In genomic region chr16:53098526-53099317, GRCh38 we compare ENCODE assay signal across 8 cellular contexts. TPM values are rescaled to one million over a fixed set of nuclear protein-coding genes. Genes with fewer than 3 reads are reported as not detected.
A peak's percentile ranks its signal among the peaks of the same experiment; 100 is the strongest.
DNase-seq lines count a peak whose midpoint lies in the region; ATAC-seq and TF ChIP-seq lines count a peak whose summit lies in the region.

No MANE protein-coding gene starts in this region.

- BruUV-seq in PC-9 (replicated peaks; lab: Mats Ljungman, UMichigan) = TSS peak; percentile 77

- peaks cover 23% of the 10 kb centered on the region; the same call in 1 of the 2 replicates for H3K79me2 ChIP-seq in PC-9 (ENCODE audit: low read depth)
- H3K79me2 ChIP-seq in neural progenitor cell (ENCODE audit: low read depth) = peaks cover 7% of the 10 kb centered on the region

- no peaks in the 10 kb centered on the region for H3K9me2 ChIP-seq in PC-9 (ENCODE audit: insufficient read depth)

- DNase-seq in CD4-positive, alpha-beta memory T cell = peak; percentile 34 to 82 (median 43)
- DNase-seq in PC-9 (peak; percentile 51 to 59), foreskin keratinocyte (peak; percentile 65 to 78), neural progenitor cell (ENCODE audit: low spot score) (peak; percentile 54), type B pancreatic cell (ENCODE audit: extremely low spot score, unreplicated experiment) (no peak)
- peak; percentile 11 for DNase-seq in activated T-helper 2 cell treated with anti-CD3 and anti-CD28 coated beads, Interferon-gamma antibody, Interleukin-2, Interleukin-4, amounts not matched to agents 10 μg/mL and 5 μg/mL and 100 μg/mL, durations not matched to agents 14 hours and 24 hours and 36 hours (ENCODE audit: low spot score)

- no peaks in the 10 kb centered on the region for H3K27me3 ChIP-seq in CD4-positive, alpha-beta memory T cell (ENCODE audit: insufficient read depth, low read length)
- H3K27me3 ChIP-seq in PC-9 (ENCODE audit: insufficient read depth, low read depth) = no peaks in the 10 kb centered on the region
- H3K27me3 ChIP-seq in foreskin keratinocyte = no peaks in the 10 kb centered on the region
- H3K27me3 ChIP-seq in neural progenitor cell = no peaks in the 10 kb centered on the region

- CTCF ChIA-PET in CD4-positive, alpha-beta memory T cell (lab: Charles Lee; ENCODE audit: partially characterized antibody) = interaction anchor here (1.0 to 3.1 kb wide), 9 partner anchors 12 to 62 kb away, joined by 3 to 20 read pairs (median 4); partner anchors contain the start of gene CHD9
- CTCF ChIA-PET in PC-9 (lab: Charles Lee) = no interaction called here

- peaks cover 20 to 48% (median 35%) of the 10 kb centered on the region in 4 donors for H3K4me1 Mint-ChIP-seq in CD4-positive, alpha-beta memory T cell
- peaks cover 27% of the 10 kb centered on the region for H3K4me1 Mint-ChIP-seq in activated T-helper 2 cell treated with anti-CD3 and anti-CD28 coated beads, Interferon-gamma antibody, Interleukin-2, Interleukin-4, amounts not matched to agents 10 μg/mL and 5 μg/mL and 100 μg/mL, durations not matched to agents 14 hours and 24 hours and 36 hours (ENCODE audit: low read depth)
- peaks cover 37% of the 10 kb centered on the region for H3K4me1 Mint-ChIP-seq in neural progenitor cell
- peaks cover 23% of the 10 kb centered on the region for H3K4me1 Mint-ChIP-seq in type B pancreatic cell (ENCODE audit: unreplicated experiment)

- ATAC-seq in GM19372 (IDR thresholded peaks at IDR 0.05; ENCODE audit: low read depth, unreplicated experiment) (peak; percentile 54), HG03460 (IDR thresholded peaks at IDR 0.05; ENCODE audit: unreplicated experiment) (peak; percentile 52), foreskin keratinocyte (peak; percentile 72)

- intact Hi-C loops in CD4-positive, alpha-beta memory T cell (cut with micrococcal nuclease) = loop anchor here (1.0 kb wide), 2 partner anchors 32 to 43 kb away; no protein-coding TSS in a partner anchor
- intact Hi-C loops in PC-9 (cut with micrococcal nuclease; ENCODE audit: unreplicated experiment) = loop anchor here (1.0 kb wide), 2 partner anchors 32 to 43 kb away; no protein-coding TSS in a partner anchor
- intact Hi-C loops in activated T-helper 2 cell treated with anti-CD3 and anti-CD28 coated beads, Interferon-gamma antibody, Interleukin-2, Interleukin-4, amounts not matched to agents 10 μg/mL and 5 μg/mL and 100 μg/mL, durations not matched to agents 14 hours and 24 hours and 36 hours (cut with micrococcal nuclease) = loop anchor here (1.0 to 2.0 kb wide), 2 partner anchors 32 to 44 kb away; partner anchors contain the start of gene CHD9

- TF ChIP-seq CTCF in PC-9 (conservative IDR thresholded peaks at IDR 0.05) (no peak), foreskin keratinocyte (conservative IDR thresholded peaks at IDR 0.05) (no peak), neural progenitor cell (IDR thresholded peaks at IDR 0.05) (no peak), type B pancreatic cell (conservative IDR thresholded peaks at IDR 0.05) (no peak)

- H3K4me1 ChIP-seq in CD4-positive, alpha-beta memory T cell (ENCODE audit: insufficient read depth, low read length) = peaks cover 33% of the 10 kb centered on the region
- H3K4me1 ChIP-seq in PC-9 (replicated peaks; ENCODE audit: insufficient read depth) (peaks cover 68% of the 10 kb centered on the region), foreskin keratinocyte (peaks cover 21% of the 10 kb centered on the region), neural progenitor cell (peaks cover 20% of the 10 kb centered on the region)

- H3K36me3 Mint-ChIP-seq in CD4-positive, alpha-beta memory T cell = no peaks in the 10 kb centered on the region
- peaks cover 2% of the 10 kb centered on the region for H3K36me3 Mint-ChIP-seq in activated T-helper 2 cell treated with anti-CD3 and anti-CD28 coated beads, Interferon-gamma antibody, Interleukin-2, Interleukin-4, amounts not matched to agents 10 μg/mL and 5 μg/mL and 100 μg/mL, durations not matched to agents 14 hours and 24 hours and 36 hours (ENCODE audit: low read depth)
- H3K36me3 Mint-ChIP-seq in neural progenitor cell (peaks cover 3% of the 10 kb centered on the region), type B pancreatic cell (peaks cover 4% of the 10 kb centered on the region)

- no peak overlapping the region for H3K9ac ChIP-seq in neural progenitor cell

- peak overlapping the region; percentile 37 to 53 for H3K4me3 ChIP-seq in CD4-positive, alpha-beta memory T cell (ENCODE audit: low read length in 2 of 2)
- H3K4me3 ChIP-seq in PC-9 (no peak overlapping the region), neural progenitor cell (peak overlapping the region; percentile 51)

- no peak overlapping the region; the same call in 1 of the 2 replicates for H2AFZ ChIP-seq in PC-9
- no peak overlapping the region for H2AFZ ChIP-seq in neural progenitor cell (replicated peaks)

- H3F3A ChIP-seq in PC-9 (ENCODE audit: insufficient read depth, low read depth) (peaks cover 53% of the 10 kb centered on the region), neural progenitor cell (ENCODE audit: low read depth) (peaks cover 35% of the 10 kb centered on the region)

- H3K27me3 Mint-ChIP-seq in CD4-positive, alpha-beta memory T cell = no peaks in the 10 kb centered on the region
- no peaks in the 10 kb centered on the region for H3K27me3 Mint-ChIP-seq in activated T-helper 2 cell treated with anti-CD3 and anti-CD28 coated beads, Interferon-gamma antibody, Interleukin-2, Interleukin-4, amounts not matched to agents 10 μg/mL and 5 μg/mL and 100 μg/mL, durations not matched to agents 14 hours and 24 hours and 36 hours (ENCODE audit: low read depth)
- H3K27me3 Mint-ChIP-seq in neural progenitor cell (ENCODE audit: insufficient read depth, low read depth) (peaks cover 2% of the 10 kb centered on the region), type B pancreatic cell (no peaks in the 10 kb centered on the region)

- POLR2A ChIA-PET in CD4-positive, alpha-beta memory T cell (lab: Charles Lee; ENCODE audit: partially characterized antibody) = interaction anchor here (0.9 to 2.9 kb wide), 8 partner anchors 11 to 357 kb away, joined by 3 to 20 read pairs (median 4); partner anchors contain the start of genes CHD9 and RBL2
- POLR2A ChIA-PET in PC-9 (lab: Charles Lee; ENCODE audit: unreplicated experiment) = interaction anchor here (0.6 kb wide), 1 partner anchor 42 kb away, joined by 5 read pairs; no protein-coding TSS in a partner anchor

- H3K4me3 Mint-ChIP-seq in CD4-positive, alpha-beta memory T cell = peak overlapping the region; percentile 90 to 97 (median 94)
- peak overlapping the region; percentile 83 for H3K4me3 Mint-ChIP-seq in activated T-helper 2 cell treated with anti-CD3 and anti-CD28 coated beads, Interferon-gamma antibody, Interleukin-2, Interleukin-4, amounts not matched to agents 10 μg/mL and 5 μg/mL and 100 μg/mL, durations not matched to agents 14 hours and 24 hours and 36 hours (ENCODE audit: low read depth)
- peak overlapping the region; percentile 75 for H3K4me3 Mint-ChIP-seq in neural progenitor cell
- peak overlapping the region; percentile 85 for H3K4me3 Mint-ChIP-seq in type B pancreatic cell

- H3K4me2 ChIP-seq in PC-9 (peak overlapping the region; percentile 87), neural progenitor cell (peak overlapping the region; percentile 82)

- H3K27ac Mint-ChIP-seq in CD4-positive, alpha-beta memory T cell = peak overlapping the region; percentile 88 to 99 (median 94)
- peak overlapping the region; percentile 96 for H3K27ac Mint-ChIP-seq in activated T-helper 2 cell treated with anti-CD3 and anti-CD28 coated beads, Interferon-gamma antibody, Interleukin-2, Interleukin-4, amounts not matched to agents 10 μg/mL and 5 μg/mL and 100 μg/mL, durations not matched to agents 14 hours and 24 hours and 36 hours
- H3K27ac Mint-ChIP-seq in neural progenitor cell = peak overlapping the region; percentile 97
- H3K27ac Mint-ChIP-seq in type B pancreatic cell = peak overlapping the region; percentile 98

- H4K20me1 ChIP-seq in PC-9 (ENCODE audit: insufficient read depth) (no peaks in the 10 kb centered on the region), neural progenitor cell (ENCODE audit: low read depth) (peaks cover 21% of the 10 kb centered on the region)

- no peaks in the 10 kb centered on the region for H3K9me3 Mint-ChIP-seq in CD4-positive, alpha-beta memory T cell
- H3K9me3 Mint-ChIP-seq in activated T-helper 2 cell treated with anti-CD3 and anti-CD28 coated beads, Interferon-gamma antibody, Interleukin-2, Interleukin-4, amounts not matched to agents 10 μg/mL and 5 μg/mL and 100 μg/mL, durations not matched to agents 14 hours and 24 hours and 36 hours = no peaks in the 10 kb centered on the region
- H3K9me3 Mint-ChIP-seq in neural progenitor cell = no peaks in the 10 kb centered on the region
- no peaks in the 10 kb centered on the region for H3K9me3 Mint-ChIP-seq in type B pancreatic cell

- H3K36me3 ChIP-seq in CD4-positive, alpha-beta memory T cell (ENCODE audit: insufficient read depth, low read length) = no peaks in the 10 kb centered on the region
- H3K36me3 ChIP-seq in PC-9 (ENCODE audit: low read depth) (no peaks in the 10 kb centered on the region), neural progenitor cell (no peaks in the 10 kb centered on the region)

- no peaks in the 10 kb centered on the region for H3K9me3 ChIP-seq in CD4-positive, alpha-beta memory T cell (ENCODE audit: control insufficient read depth in 1 of 2, low read length in 2 of 2)
- H3K9me3 ChIP-seq in PC-9 (ENCODE audit: insufficient read depth, low read depth) (no peaks in the 10 kb centered on the region), neural progenitor cell (ENCODE audit: low read depth) (no peaks in the 10 kb centered on the region)

- peak overlapping the region; percentile 69 for H3K27ac ChIP-seq in CD4-positive, alpha-beta memory T cell (ENCODE audit: low read depth, low read length)
- H3K27ac ChIP-seq in PC-9 (peak overlapping the region; percentile 94), foreskin keratinocyte (peak overlapping the region; percentile 93), neural progenitor cell (peak overlapping the region; percentile 83)

RNA-seq across cellular contexts. Expression of gene CHD9, which starts 43.9 kb away (rescaled TPM):
- total RNA-seq in CD4-positive, alpha-beta memory T cell = 10 to 100 TPM; 47.0 to 49.7 TPM
- polyA plus RNA-seq in CD4-positive, alpha-beta memory T cell = 10 to 100 TPM; 22.9 to 31.9 TPM
- 19.2 and 26.3 TPM in 2 replicates for total RNA-seq in PC-9 (2021)
- total RNA-seq in activated T-helper 2 cell treated with anti-CD3 and anti-CD28 coated beads, Interferon-gamma antibody, Interleukin-2, Interleukin-4, amounts not matched to agents 10 μg/mL and 5 μg/mL and 100 μg/mL, durations not matched to agents 14 hours and 24 hours and 36 hours = 25.0 and 27.1 TPM in 2 replicates
- 26.2 and 28.5 TPM in 2 replicates for total RNA-seq in foreskin keratinocyte
- 3.7 and 4.1 TPM in 2 replicates for polyA plus RNA-seq in foreskin keratinocyte
- total RNA-seq in neural progenitor cell (ENCODE audit: low replicate concordance) = 52.7 and 86.0 TPM in 2 replicates
- 45.8 and 68.6 TPM in 2 replicates for total RNA-seq in type B pancreatic cell (ENCODE audit: low replicate concordance)

RNA-seq across cellular contexts. Expression of gene CHD9NB, which starts 46.0 kb away (rescaled TPM):
- not detected for total RNA-seq in CD4-positive, alpha-beta memory T cell
- polyA plus RNA-seq in CD4-positive, alpha-beta memory T cell = not detected
- 1.9 and 2.8 TPM in 2 replicates for total RNA-seq in PC-9 (2021)
- total RNA-seq in activated T-helper 2 cell treated with anti-CD3 and anti-CD28 coated beads, Interferon-gamma antibody, Interleukin-2, Interleukin-4, amounts not matched to agents 10 μg/mL and 5 μg/mL and 100 μg/mL, durations not matched to agents 14 hours and 24 hours and 36 hours = 0.25 and 0.32 TPM in 2 replicates
- 0.67 and 0.88 TPM in 2 replicates for total RNA-seq in foreskin keratinocyte
- polyA plus RNA-seq in foreskin keratinocyte = 0.48 and 0.50 TPM in 2 replicates
- 3.0 and 4.1 TPM in 2 replicates for total RNA-seq in neural progenitor cell (ENCODE audit: low replicate concordance)
- 2.6 and 4.4 TPM in 2 replicates for total RNA-seq in type B pancreatic cell (ENCODE audit: low replicate concordance)
